ENCODE assay signal across 19 cellular contexts in genomic region chr9:106038266-106039001, GRCh38.
"Had no signal": no experiment of that assay in that cellular context is flagged by ENCODE, and none has a peak within 500 bp of the region (broad histone marks: within the 10 kb centered on the region; RNA-seq: fewer than 3 reads in every experiment).

No MANE protein-coding gene starts in this region.

- H3K4me3 ChIP-seq: colonic mucosa, heart right ventricle, mucosa of descending colon, ovary, right atrium auricular region, sigmoid colon, thyroid gland, upper lobe of left lung, uterus had no signal

- H3K36me3 ChIP-seq: colonic mucosa, heart right ventricle, ovary, right atrium auricular region, sigmoid colon, thyroid gland, upper lobe of left lung, uterus had no signal

- H3K27ac Mint-ChIP-seq: naive thymus-derived CD8-positive, alpha-beta T cell had no signal

- ATAC-seq: heart right ventricle; mucosa of descending colon; naive thymus-derived CD8-positive, alpha-beta T cell had no signal

- H3K4me1 ChIP-seq: colonic mucosa, right atrium auricular region, thyroid gland, upper lobe of left lung, uterus had no signal

- H3K4me1 Mint-ChIP-seq: naive thymus-derived CD8-positive, alpha-beta T cell; neural crest cell had no signal

- FAIRE-seq: endothelial cell of umbilical vein, small intestine had no signal

- H3K27ac ChIP-seq: colonic mucosa, heart right ventricle, ovary, right atrium auricular region, sigmoid colon, thyroid gland, upper lobe of left lung, uterus had no signal

- H3K4me3 Mint-ChIP-seq: naive thymus-derived CD8-positive, alpha-beta T cell; neural crest cell had no signal

- DNase-seq: colonic mucosa; dermis blood vessel endothelial cell; foreskin melanocyte; heart right ventricle; hypothalamus; kidney glomerular epithelial cell; mucosa of descending colon; naive thymus-derived CD8-positive, alpha-beta T cell; ovary; sigmoid colon; small intestine; stimulated activated CD4-positive, alpha-beta T cell treated with anti-CD3 and anti-CD28 coated beads, Interleukin-12 subunit alpha, Interleukin-12 subunit beta, amount 100 ng/mL, for 4 hours; stimulated activated naive CD4-positive, alpha-beta T cell treated with Interleukin-2 at 50 U/mL for 16 hours; thyroid gland; upper lobe of left lung; uterus had no signal

- H3K27me3 ChIP-seq: colonic mucosa, heart right ventricle, ovary, right atrium auricular region, sigmoid colon, thyroid gland, upper lobe of left lung, uterus had no signal

- H3K36me3 Mint-ChIP-seq: naive thymus-derived CD8-positive, alpha-beta T cell had no signal

- H3K9me3 ChIP-seq: colonic mucosa, heart right ventricle, mucosa of descending colon, ovary, right atrium auricular region, sigmoid colon, thyroid gland, upper lobe of left lung, uterus had no signal
